Comparison of ENCODE assay signal across 1 cellular context in genomic region chrX:17415242-17415815, GRCh38.
TF ChIP-seq lines count a peak whose summit lies in the region.

No MANE protein-coding gene starts in this region.

TF ChIP-seq in HepG2, 621 proteins besides CTCF, POLR2A, EP300 and RAD21 (continued from another document):
- TF ChIP-seq RFX3 (CRISPR knock-in tag; IDR thresholded peaks at IDR 0.05), result no peak
- no peak for TF ChIP-seq ZNF609 (CRISPR knock-in tag; IDR thresholded peaks at IDR 0.05; ENCODE audit: borderline replicate concordance)
- TF ChIP-seq SNAPC5 (CRISPR knock-in tag; IDR thresholded peaks at IDR 0.05; ENCODE audit: borderline replicate concordance), result no peak
